Comparison of ENCODE assay signal across 30 cellular contexts in genomic region chr10:129868470-129869035, GRCh38.
"Had no signal": no experiment of that assay in that cellular context is flagged by ENCODE, and none has a peak within 500 bp of the region (broad histone marks: within the 10 kb centered on the region; RNA-seq: fewer than 3 reads in every experiment).

No MANE protein-coding gene starts in this region.

- H3K36me3 Mint-ChIP-seq: activated naive CD4-positive, alpha-beta T cell treated with anti-CD3 and anti-CD28 coated beads, Interleukin-2, amount 50 U/mL, for 72 hours; memory B cell; natural killer cell; stimulated activated effector memory CD8-positive, alpha-beta T cell treated with anti-CD3 and anti-CD28 coated beads, Interleukin-12 subunit alpha, Interleukin-12 subunit beta, amount 100 ng/mL, for 72 hours had no signal

- H3K27me3 Mint-ChIP-seq: central memory CD8-positive, alpha-beta T cell; memory B cell had no signal

- H3K27ac Mint-ChIP-seq: activated naive CD4-positive, alpha-beta T cell treated with anti-CD3 and anti-CD28 coated beads, Interleukin-2, amount 50 U/mL, for 72 hours; activated T-cell treated with anti-CD3 and anti-CD28 coated beads, Interleukin-2, amount 50 U/mL, for 72 hours; memory B cell; natural killer cell; progenitor cell of endocrine pancreas; stimulated activated effector memory CD8-positive, alpha-beta T cell treated with anti-CD3 and anti-CD28 coated beads, Interleukin-12 subunit alpha, Interleukin-12 subunit beta, amount 100 ng/mL, for 72 hours; stimulated activated naive CD8-positive, alpha-beta T cell treated with anti-CD3 and anti-CD28 coated beads, Interleukin-15, Interleukin-2, amounts not matched to agents 100 ng/mL and 50 ng/mL, for 24 hours; type B pancreatic cell had no signal

- H3K27me3 ChIP-seq: esophagus squamous epithelium, hepatocyte, ovary, uterus had no signal

- H3K9me3 ChIP-seq: esophagus squamous epithelium, ovary, uterus had no signal

- H3K4me3 ChIP-seq: esophagus squamous epithelium, hepatocyte, ovary, uterus had no signal

- H3K4me1 Mint-ChIP-seq: central memory CD8-positive, alpha-beta T cell; memory B cell; stimulated activated effector memory CD8-positive, alpha-beta T cell treated with anti-CD3 and anti-CD28 coated beads, Interleukin-12 subunit alpha, Interleukin-12 subunit beta, amount 100 ng/mL, for 72 hours had no signal

- H3K79me2 ChIP-seq: hepatocyte had no signal

- H3K36me3 ChIP-seq: esophagus squamous epithelium, ovary, uterus had no signal

- H3K27ac ChIP-seq: epithelial cell of prostate, esophagus squamous epithelium, hepatocyte, ovary, uterus had no signal

- H3K4me3 Mint-ChIP-seq: activated T-cell treated with anti-CD3 and anti-CD28 coated beads, Interleukin-2, amount 50 U/mL, for 72 hours; central memory CD8-positive, alpha-beta T cell; memory B cell; natural killer cell; stimulated activated effector memory CD8-positive, alpha-beta T cell treated with anti-CD3 and anti-CD28 coated beads, Interleukin-12 subunit alpha, Interleukin-12 subunit beta, amount 100 ng/mL, for 72 hours; stimulated activated naive CD8-positive, alpha-beta T cell treated with anti-CD3 and anti-CD28 coated beads, Interleukin-15, Interleukin-2, amounts not matched to agents 100 ng/mL and 50 ng/mL, for 24 hours; type B pancreatic cell had no signal

- H3K9me3 Mint-ChIP-seq: activated naive CD4-positive, alpha-beta T cell treated with anti-CD3 and anti-CD28 coated beads, Interleukin-2, amount 50 U/mL, for 72 hours; activated T-cell treated with anti-CD3 and anti-CD28 coated beads, Interleukin-2, amount 50 U/mL, for 72 hours; central memory CD8-positive, alpha-beta T cell; memory B cell; natural killer cell; stimulated activated effector memory CD8-positive, alpha-beta T cell treated with anti-CD3 and anti-CD28 coated beads, Interleukin-12 subunit alpha, Interleukin-12 subunit beta, amount 100 ng/mL, for 72 hours; stimulated activated naive CD8-positive, alpha-beta T cell treated with anti-CD3 and anti-CD28 coated beads, Interleukin-15, Interleukin-2, amounts not matched to agents 100 ng/mL and 50 ng/mL, for 24 hours had no signal

- FAIRE-seq: bronchial epithelial cell, colon, endometrium, frontal cortex, small intestine had no signal

- DNase-seq: activated CD4-positive, alpha-beta T cell treated with anti-CD3 and anti-CD28 coated beads for 4 hours; activated CD4-positive, alpha-beta T cell treated with anti-CD3 and anti-CD28 coated beads, Interleukin-2, amount 50 U/mL, for 4 hours; activated CD4-positive, CD25-positive, alpha-beta regulatory T cell; activated naive CD4-positive, alpha-beta T cell; activated T-cell treated with anti-CD3 and anti-CD28 coated beads for 4 hours; activated T-cell treated with anti-CD3 and anti-CD28 coated beads, Interleukin-2, amount 50 U/mL, for 72 hours; anterior cingulate cortex; dermis blood vessel endothelial cell; effector CD4-positive, alpha-beta T cell; esophagus squamous epithelium; natural killer cell; ovary; small intestine; stimulated activated CD4-positive, alpha-beta T cell treated with anti-CD3 and anti-CD28 coated beads, Interleukin-4, amount 100 ng/mL, for 24 hours; T-helper 2 cell; uterus had no signal

- ATAC-seq: activated naive CD4-positive, alpha-beta T cell treated with anti-CD3 and anti-CD28 coated beads, Interleukin-2, amount 50 U/mL, for 72 hours; activated T-cell treated with anti-CD3 and anti-CD28 coated beads, Interleukin-2, amount 50 U/mL, for 72 hours; natural killer cell; sciatic nerve; stimulated activated effector memory CD8-positive, alpha-beta T cell treated with anti-CD3 and anti-CD28 coated beads, Interleukin-12 subunit alpha, Interleukin-12 subunit beta, amount 100 ng/mL, for 72 hours had no signal

- H3K4me2 ChIP-seq: hepatocyte had no signal

- H2AFZ ChIP-seq: hepatocyte had no signal

- H3K4me1 ChIP-seq: esophagus squamous epithelium, uterus had no signal
